In genomic region chr1:112395832-112396667, GRCh38 we compare ENCODE assay signal across 8 cellular contexts. TPM values are rescaled to one million over a fixed set of nuclear protein-coding genes. Genes with fewer than 3 reads are reported as not detected.
DNase-seq lines count a peak whose midpoint lies in the region; ATAC-seq and TF ChIP-seq lines count a peak whose summit lies in the region.

CTTNBP2NL (plus strand) TSS chr1:112396214; CDS start chr1:112416166, 19,952 bp downstream.

- peak within 1 kb of the TSS; percentile 96 for H4K91ac ChIP-seq in trophoblast cell (ENCODE audit: low read depth, low read length)

- peak within 1 kb of the TSS; percentile 89 for H2BK120ac ChIP-seq in trophoblast cell (ENCODE audit: insufficient read depth, low read length, poor library complexity)

- no peaks in the 10 kb centered on the region for H3K27me3 ChIP-seq in adipocyte (replicated peaks; ENCODE audit: control insufficient read depth, insufficient read depth, low read length)
- H3K27me3 ChIP-seq in cardiac muscle cell: no peaks in the 10 kb centered on the region
- H3K27me3 ChIP-seq in trophoblast cell (ENCODE audit: insufficient read depth, low read length): no peaks in the 10 kb centered on the region
- no peaks in the 10 kb centered on the region for H3K27me3 ChIP-seq in tibial nerve

- peaks cover 14% of the 10 kb centered on the region for H3K79me2 ChIP-seq in trophoblast cell (ENCODE audit: control insufficient read depth, insufficient read depth, low read length, poor library complexity)

- WGBS in trophoblast cell (ENCODE audit: extremely low coverage, insufficient coverage, insufficient read length): no CpG with 5 or more reads among the region's 53 CpGs
- 0 to 1% methylated on average over 43 to 51 of the region's 53 CpGs for WGBS in tibial nerve, 2 donors

- no peak for TF ChIP-seq CTCF in cardiac muscle cell (IDR thresholded peaks at IDR 0.05; ENCODE audit: low read depth, low read length)
- TF ChIP-seq CTCF in tibial nerve (IDR thresholded peaks at IDR 0.05): peak in 2 of 5 experiments; percentile 10 to 30

- H3K4me1 ChIP-seq in adipocyte (ENCODE audit: control insufficient read depth, insufficient read depth, low read length) (peaks cover 40% of the 10 kb centered on the region), cardiac muscle cell (ENCODE audit: low read depth) (peaks cover 12% of the 10 kb centered on the region), trophoblast cell (ENCODE audit: control insufficient read depth in 1 of 2, insufficient read depth in 2 of 2, low read length in 2 of 2) (peaks cover 5 to 12% of the 10 kb centered on the region in 2 experiments), tibial nerve (peaks cover 0 to 78% (median 25%) of the 10 kb centered on the region in 4 donors)

- peak within 1 kb of the TSS; percentile 93 for H3K4me3 ChIP-seq in GM08714 (ENCODE audit: low read length)
- H3K4me3 ChIP-seq in adipocyte (ENCODE audit: low read length): peak within 1 kb of the TSS; percentile 98
- peak within 1 kb of the TSS; percentile 66 for H3K4me3 ChIP-seq in cardiac muscle cell
- peak within 1 kb of the TSS; percentile 88 for H3K4me3 ChIP-seq in trophoblast cell (ENCODE audit: low read depth, low read length)
- peak within 1 kb of the TSS; percentile 79 to 94 (median 84) for H3K4me3 ChIP-seq in tibial nerve

- peak within 1 kb of the TSS; percentile 96 for H4K8ac ChIP-seq in trophoblast cell (ENCODE audit: low read depth, low read length)

- ATAC-seq in HG02610 (IDR thresholded peaks at IDR 0.05; ENCODE audit: unreplicated experiment): peak; percentile 79

- no peaks in the 10 kb centered on the region for H3K9me3 ChIP-seq in adipocyte (ENCODE audit: control insufficient read depth, low read length)
- no peaks in the 10 kb centered on the region for H3K9me3 ChIP-seq in cardiac muscle cell (ENCODE audit: low read depth)
- H3K9me3 ChIP-seq in trophoblast cell (ENCODE audit: insufficient read depth, low read depth, low read length): no peaks in the 10 kb centered on the region
- no peaks in the 10 kb centered on the region for H3K9me3 ChIP-seq in tibial nerve

- H3K14ac ChIP-seq in trophoblast cell (ENCODE audit: low read length): peak within 1 kb of the TSS; percentile 91

- H2AFZ ChIP-seq in trophoblast cell (ENCODE audit: insufficient read depth, low read length, poor library complexity): peak within 1 kb of the TSS; percentile 80

- peak; percentile 88 to 90 for TF ChIP-seq EP300 in tibial nerve (IDR thresholded peaks at IDR 0.05)

- H2BK5ac ChIP-seq in trophoblast cell (ENCODE audit: low read depth, low read length, poor library complexity): peak within 1 kb of the TSS; percentile 92

- peak within 1 kb of the TSS; percentile 87 for H3K27ac ChIP-seq in cardiac muscle cell
- peak within 1 kb of the TSS; percentile 92 for H3K27ac ChIP-seq in trophoblast cell (ENCODE audit: low read depth, low read length)
- H3K27ac ChIP-seq in tibial nerve: peak within 1 kb of the TSS; percentile 78 to 98 (median 93)

- peak within 1 kb of the TSS; percentile 78 for H3K4me2 ChIP-seq in trophoblast cell (ENCODE audit: low read length)

- H3K36me3 ChIP-seq in adipocyte (ENCODE audit: control insufficient read depth, insufficient read depth, low read length, severe bottlenecking) (no peaks in the 10 kb centered on the region), cardiac muscle cell (no peaks in the 10 kb centered on the region), trophoblast cell (ENCODE audit: control insufficient read depth in 1 of 2, insufficient read depth in 2 of 2, low read length in 2 of 2) (no peaks in the 10 kb centered on the region), tibial nerve (no peaks in the 10 kb centered on the region)

- peak; percentile 28 to 82 for TF ChIP-seq POLR2A in tibial nerve (IDR thresholded peaks at IDR 0.05)

- peak within 1 kb of the TSS; percentile 96 for H3K9ac ChIP-seq in adipocyte (ENCODE audit: low read length)
- peak within 1 kb of the TSS; percentile 88 for H3K9ac ChIP-seq in trophoblast cell (ENCODE audit: low read length)

- peak within 1 kb of the TSS; percentile 88 for H4K12ac ChIP-seq in trophoblast cell (ENCODE audit: low read depth, low read length)

- peak within 1 kb of the TSS; percentile 49 for H2AK5ac ChIP-seq in trophoblast cell (ENCODE audit: low read length)

- peak within 1 kb of the TSS; percentile 56 for H2BK12ac ChIP-seq in trophoblast cell (ENCODE audit: low read length)

- DNase-seq in NCI-H1092 treated with DMSO at 0.1 percent for 48 hours (lab: John Stamatoyannopoulos, UW): peak; percentile 96
- peak; percentile 78 to 89 for DNase-seq in SW 1271 (lab: John Stamatoyannopoulos, UW)
- DNase-seq in adipocyte (ENCODE audit: low read depth): peak; percentile 99
- DNase-seq in cardiac muscle cell (ENCODE audit: low read depth in 1 of 2, low spot score in 1 of 2): peak; percentile 97 to 99
- peak; percentile 94 to 95 for DNase-seq in trophoblast cell
- DNase-seq in tibial nerve (ENCODE audit: low spot score in 2 of 2): peak; percentile 94 to 96

- H3K23ac ChIP-seq in trophoblast cell (ENCODE audit: low read length): no peak within 1 kb of the TSS

- peak within 1 kb of the TSS; percentile 82 for H3K4ac ChIP-seq in trophoblast cell (ENCODE audit: low read depth, low read length)

- H3K79me1 ChIP-seq in trophoblast cell (ENCODE audit: low read length): peaks cover 23% of the 10 kb centered on the region

- peak within 1 kb of the TSS; percentile 87 for H3K18ac ChIP-seq in trophoblast cell (ENCODE audit: low read length)

RNA-seq across cellular contexts. Expression of gene CTTNBP2NL, which starts in this region (rescaled TPM):
- total RNA-seq in cardiac muscle cell: 6.4 and 13.1 TPM in 2 replicates
- polyA plus RNA-seq in cardiac muscle cell: 9.2 and 14.2 TPM in 2 replicates
- 20.2 and 20.9 TPM in 2 replicates for polyA plus RNA-seq in trophoblast cell (2013)
- 10 to 100 TPM; 18.8 to 28.0 (median 20.8) TPM for total RNA-seq in tibial nerve

Comparison
In these comparisons a context has a peak if more than half of its experiments do, and no peak if none do; other contexts are left out.
1. Peak in every context shown above with its lines: DNase-seq, ATAC-seq, H3K4me3 ChIP-seq and H3K27ac ChIP-seq.